7 cellular contexts compared by ENCODE assay signal in genomic region chr20:47983635-47984034, GRCh38.
DNase-seq lines count a peak whose midpoint lies in the region; ATAC-seq, FAIRE-seq and TF ChIP-seq lines count a peak whose summit lies in the region.
"Not testable (repeated sequence)": the region's sequence is repeated elsewhere in the genome, so short reads cannot be mapped to it uniquely, and the experiment has no call there.

No MANE protein-coding gene starts in this region.

- H3K4me1 ChIP-seq in OCI-LY7 (ENCODE audit: insufficient read depth, low read length, poor library complexity, severe bottlenecking) = peaks cover 73% of the 10 kb centered on the region
- H3K4me1 ChIP-seq in HepG2 (ENCODE audit: insufficient read depth, low read length) = peaks cover 42% of the 10 kb centered on the region
- peaks cover 15% of the 10 kb centered on the region for H3K4me1 ChIP-seq in neural progenitor cell

- not testable (repeated sequence) for TF ChIP-seq EP300 in HepG2 (IDR thresholded peaks at IDR 0.05; ENCODE audit: low read depth in 2 of 2, low read length in 2 of 2); HepG2 (CRISPR knock-in tag; IDR thresholded peaks at IDR 0.05; ENCODE audit: borderline replicate concordance)

- WGBS in HepG2 (ENCODE audit: low lambda C conversion rate) = 4% methylated on average over 8 of the region's 8 CpGs

- H3K9me3 Mint-ChIP-seq in Calu3 (ENCODE audit: low read depth, unreplicated experiment); neural progenitor cell; stimulated activated naive B cell treated with anti-CD40 and anti-IgM and Interleukin-4, amounts not matched to agents 10 μg/mL and 1 μg/mL and 100 μg/mL, for 72 hours: not testable (repeated sequence)

- CTCF ChIA-PET in Calu3 (lab: Charles Lee) (interaction anchor here (1.1 kb wide), 1 partner anchor 10 kb away, joined by 4 read pairs; no protein-coding TSS in a partner anchor), OCI-LY7 (lab: Charles Lee; ENCODE audit: unreplicated experiment) (interaction anchor here (1.2 kb wide), 1 partner anchor 9 kb away, joined by 3 read pairs; no protein-coding TSS in a partner anchor), RWPE1 (lab: Yijun Ruan, JAX) (interaction anchor here (0.7 kb wide), 1 partner anchor 354 kb away, joined by 3 read pairs; no protein-coding TSS in a partner anchor)
- CTCF ChIA-PET in HepG2 (lab: Yijun Ruan, JAX; ENCODE audit: low intra/inter-chr PET ratio, low total read pairs) = not testable (repeated sequence)

- POLR2A ChIA-PET in OCI-LY7 (lab: Charles Lee) (interaction anchor here (1.1 to 1.4 kb wide), 2 partner anchors 20 to 47 kb away, joined by 3 read pairs; no protein-coding TSS in a partner anchor), HepG2 (lab: Yijun Ruan, JAX) (interaction anchor here (0.8 kb wide), 1 partner anchor 10 kb away, joined by 3 read pairs; no protein-coding TSS in a partner anchor)
- POLR2A ChIA-PET in RWPE1 (lab: Yijun Ruan, JAX; ENCODE audit: low non-redundant PET) = not testable (repeated sequence)

- H3K4me3 ChIP-seq in OCI-LY7 (ENCODE audit: low read depth, low read length, poor library complexity, severe bottlenecking); neural progenitor cell: not testable (repeated sequence)
- H3K4me3 ChIP-seq in HepG2 (replicated peaks in 1 of 3; ENCODE audit: insufficient read depth in 1 of 3, low read depth in 2 of 3, low read length in 3 of 3) = peak overlapping the region in 1 of 3 experiments; percentile 32; a peak in 1 of 6 replicates

- H3K4me3 Mint-ChIP-seq in Calu3 (ENCODE audit: low read depth, unreplicated experiment); neural progenitor cell; stimulated activated naive B cell treated with anti-CD40 and anti-IgM and Interleukin-4, amounts not matched to agents 10 μg/mL and 1 μg/mL and 100 μg/mL, for 72 hours: not testable (repeated sequence)

- intact Hi-C loops in Calu3 (cut with micrococcal nuclease; ENCODE audit: unreplicated experiment) = loop anchor here (10.0 kb wide), 1 partner anchor 201 kb away; no protein-coding TSS in a partner anchor
- intact Hi-C loops in OCI-LY7 (cut with micrococcal nuclease; ENCODE audit: unreplicated experiment); HepG2 (cut with micrococcal nuclease; ENCODE audit: unreplicated experiment): not testable (repeated sequence)

- peak; percentile 55 for ATAC-seq in HepG2
- not testable (repeated sequence) for ATAC-seq in stimulated activated naive B cell treated with anti-CD40 and anti-IgM and Interleukin-4, amounts not matched to agents 10 μg/mL and 1 μg/mL and 100 μg/mL, for 72 hours (replicated peaks)

- H3K36me3 Mint-ChIP-seq in Calu3 (ENCODE audit: insufficient read depth, unreplicated experiment); neural progenitor cell; stimulated activated naive B cell treated with anti-CD40 and anti-IgM and Interleukin-4, amounts not matched to agents 10 μg/mL and 1 μg/mL and 100 μg/mL, for 72 hours: not testable (repeated sequence)

- not testable (repeated sequence) for H3K9me2 ChIP-seq in OCI-LY7 (ENCODE audit: insufficient read depth, low read length)

- H3K4me1 Mint-ChIP-seq in Calu3 (ENCODE audit: low read depth, unreplicated experiment) (peaks cover 41% of the 10 kb centered on the region), neural progenitor cell (peaks cover 56% of the 10 kb centered on the region)
- H3K4me1 Mint-ChIP-seq in stimulated activated naive B cell treated with anti-CD40 and anti-IgM and Interleukin-4, amounts not matched to agents 10 μg/mL and 1 μg/mL and 100 μg/mL, for 72 hours = peaks cover 14 to 27% of the 10 kb centered on the region in 2 donors

- not testable (repeated sequence) for H4K20me1 ChIP-seq in OCI-LY7 (ENCODE audit: insufficient read depth, low read length); HepG2 (ENCODE audit: insufficient read depth, low read length); neural progenitor cell (ENCODE audit: low read depth)

- H3K27me3 ChIP-seq in HepG2 (ENCODE audit: control insufficient read depth in 1 of 2, insufficient read depth in 2 of 2, low read length in 2 of 2) = peaks cover 4 to 16% of the 10 kb centered on the region in 2 experiments; a peak in 4 of 5 replicates
- not testable (repeated sequence) for H3K27me3 ChIP-seq in neural progenitor cell

- DNase-seq in Calu3; HTR-8/SVneo (ENCODE audit: insufficient read length, low spot score); OCI-LY7 (ENCODE audit: low spot score); RWPE1 (ENCODE audit: low spot score); HepG2 (ENCODE audit: low spot score); neural progenitor cell (ENCODE audit: low spot score); stimulated activated naive B cell treated with anti-CD40 and anti-IgM and Interleukin-4, amounts not matched to agents 10 μg/mL and 1 μg/mL and 100 μg/mL, for 72 hours: not testable (repeated sequence)

- peak overlapping the region; percentile 68; the same call in 1 of the 2 replicates for H2AFZ ChIP-seq in OCI-LY7 (ENCODE audit: low read length)
- not testable (repeated sequence) for H2AFZ ChIP-seq in HepG2 (ENCODE audit: low read length); neural progenitor cell (replicated peaks)

- not testable (repeated sequence) for BruUV-seq in Calu3 (replicated peaks; lab: Mats Ljungman, UMichigan); OCI-LY7 (replicated peaks; lab: Mats Ljungman, UMichigan); HepG2 (replicated peaks; lab: Mats Ljungman, UMichigan)

- TF ChIP-seq POLR2A in HepG2 (IDR thresholded peaks at IDR 0.05; ENCODE audit: insufficient read depth in 1 of 2, low read depth in 2 of 2, low read length in 2 of 2) = not testable (repeated sequence)

- H3K27ac ChIP-seq in OCI-LY7 (ENCODE audit: low read depth, low read length, poor library complexity, severe bottlenecking) (peak overlapping the region; percentile 53), RWPE1 (peak overlapping the region; percentile 10; the same call in 1 of the 2 replicates)
- H3K27ac ChIP-seq in HepG2 (ENCODE audit: extremely low read length, insufficient read depth, low read length); neural progenitor cell: not testable (repeated sequence)

- H3K9me3 ChIP-seq in OCI-LY7 (ENCODE audit: low read length); HepG2 (ENCODE audit: low read length); neural progenitor cell (ENCODE audit: low read depth): not testable (repeated sequence)

- H3K79me2 ChIP-seq in OCI-LY7 (ENCODE audit: insufficient read depth, low read depth, low read length); HepG2 (ENCODE audit: insufficient read depth, low read length); neural progenitor cell (ENCODE audit: low read depth): not testable (repeated sequence)

- peak; percentile 98 for FAIRE-seq in HTR-8/SVneo (lab: Jason Lieb, UNC)
- peak; percentile 21 for FAIRE-seq in HepG2 (lab: Jason Lieb, UNC)

- peaks cover 23% of the 10 kb centered on the region for H3F3A ChIP-seq in neural progenitor cell (ENCODE audit: low read depth)

- H3K27me3 Mint-ChIP-seq in Calu3 (ENCODE audit: unreplicated experiment) = not testable (repeated sequence)
- H3K27me3 Mint-ChIP-seq in neural progenitor cell (ENCODE audit: insufficient read depth, low read depth) = peaks cover 27% of the 10 kb centered on the region
- H3K27me3 Mint-ChIP-seq in stimulated activated naive B cell treated with anti-CD40 and anti-IgM and Interleukin-4, amounts not matched to agents 10 μg/mL and 1 μg/mL and 100 μg/mL, for 72 hours = peaks cover 5 to 17% of the 10 kb centered on the region in 2 donors

- H3K36me3 ChIP-seq in OCI-LY7 (ENCODE audit: insufficient read depth, low read length); HepG2 (replicated peaks in 1 of 2; ENCODE audit: control insufficient read depth in 1 of 2, insufficient read depth in 2 of 2, low read length in 2 of 2); neural progenitor cell: not testable (repeated sequence)

- in situ Hi-C loops in HepG2 (cut with HindIII; ENCODE audit: extremely low pct_ligation_motif_present, low pct_unique_long_range_greater_than_20kb) = not testable (repeated sequence)

- not testable (repeated sequence) for H3K9ac ChIP-seq in HepG2 (ENCODE audit: insufficient read depth, low read depth, low read length); neural progenitor cell

- not testable (repeated sequence) for TF ChIP-seq CTCF in Calu3 (IDR thresholded peaks at IDR 0.05; ENCODE audit: unreplicated experiment); OCI-LY7 (conservative IDR thresholded peaks at IDR 0.05; ENCODE audit: low read length); RWPE1 (conservative IDR thresholded peaks at IDR 0.05; ENCODE audit: low read depth); HepG2 (CRISPR knock-in tag; IDR thresholded peaks at IDR 0.05); neural progenitor cell (IDR thresholded peaks at IDR 0.05)

- peak overlapping the region; percentile 47 for H3K4me2 ChIP-seq in OCI-LY7 (ENCODE audit: low read length)
- H3K4me2 ChIP-seq in HepG2 (ENCODE audit: low read depth, low read length) = peak overlapping the region; percentile 48; the same call in 1 of the 2 replicates
- not testable (repeated sequence) for H3K4me2 ChIP-seq in neural progenitor cell

- H3K27ac Mint-ChIP-seq in Calu3 (ENCODE audit: unreplicated experiment) (peak overlapping the region; percentile 69), neural progenitor cell (peak overlapping the region; percentile 42)
- peak overlapping the region; percentile 25 for H3K27ac Mint-ChIP-seq in stimulated activated naive B cell treated with anti-CD40 and anti-IgM and Interleukin-4, amounts not matched to agents 10 μg/mL and 1 μg/mL and 100 μg/mL, for 72 hours

- TF ChIP-seq RAD21 in HepG2 (CRISPR knock-in tag; IDR thresholded peaks at IDR 0.05) = not testable (repeated sequence)

TF ChIP-seq in HepG2, 621 proteins besides CTCF, POLR2A, EP300 and RAD21:
- 0 out of 2 replicates have a peak, but pooled peaks have one; percentile 28 for TF ChIP-seq ZNF263 (CRISPR knock-in tag; IDR thresholded peaks at IDR 0.05)
